In the genomic region with DNA sequence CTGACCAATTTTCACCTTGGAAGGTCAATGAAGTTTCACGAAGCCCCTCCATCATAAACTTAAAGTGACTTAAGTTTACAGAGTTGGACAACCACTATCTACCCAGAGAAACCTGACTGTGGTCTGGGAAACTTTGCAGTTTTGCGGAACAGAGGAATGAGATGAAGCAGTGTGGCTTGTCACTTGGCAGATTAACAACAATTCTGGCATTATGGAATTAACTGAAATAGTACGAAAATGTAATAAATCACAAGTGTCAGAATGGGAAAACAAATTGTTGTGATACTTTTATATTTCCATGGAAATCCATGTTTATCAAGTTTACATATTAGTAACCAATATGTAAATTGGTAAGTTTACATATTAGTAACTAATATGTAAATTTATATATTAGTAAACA, we compare ENCODE assay signal across 31 cellular contexts. TPM values are rescaled to one million over a fixed set of nuclear protein-coding genes. Genes with fewer than 3 reads are reported as not detected.
DNase-seq lines count a peak whose midpoint lies in the region; ATAC-seq and TF ChIP-seq lines count a peak whose summit lies in the region.
"Had no signal": no experiment of that assay in that cellular context is flagged by ENCODE, and none has a peak within 500 bp of the region (broad histone marks: within the 10 kb centered on the region; RNA-seq: fewer than 3 reads in every experiment).

No MANE protein-coding gene starts in this region.

- H3K27ac Mint-ChIP-seq in HFFc6: peak overlapping the region; percentile 11; the same call in 1 of the 2 replicates
- H3K27ac Mint-ChIP-seq in naive thymus-derived CD4-positive, alpha-beta T cell: no peak overlapping the region
- H3K27ac Mint-ChIP-seq: activated CD4-positive, alpha-beta T cell treated with anti-CD3 and anti-CD28 coated beads, Interleukin-2, amount 10 ng/mL, durations not matched to agents 7 days and 5 days; activated naive CD4-positive, alpha-beta T cell treated with anti-CD3 and anti-CD28 coated beads for 36 hours; B cell; WTC11 had no signal

- intact Hi-C loops in naive thymus-derived CD4-positive, alpha-beta T cell (cut with micrococcal nuclease): loop anchor here in 1 of 2 donors (10.0 kb wide), 2 partner anchors 406 to 1346 kb away; a partner anchor contains a TSS
- intact Hi-C loops in upper lobe of right lung (cut with DNase I): no loop called here

- no peak overlapping the region for H3K4me3 Mint-ChIP-seq in HFFc6
- H3K4me3 Mint-ChIP-seq in naive thymus-derived CD4-positive, alpha-beta T cell: peak overlapping the region in 7 of 10 donors; percentile 7 to 63 (median 47)
- H3K4me3 Mint-ChIP-seq: activated CD4-positive, alpha-beta T cell treated with anti-CD3 and anti-CD28 coated beads, Interleukin-2, amount 10 ng/mL, durations not matched to agents 7 days and 5 days; activated naive CD4-positive, alpha-beta T cell treated with anti-CD3 and anti-CD28 coated beads for 36 hours; H9 had no signal

- H4K20me1 ChIP-seq in BLaER1: peaks cover 93% of the 10 kb centered on the region

- no peaks in the 10 kb centered on the region for H3K36me3 Mint-ChIP-seq in HFFc6 (ENCODE audit: low read depth)
- peaks cover 0 to 4% (median 0%) of the 10 kb centered on the region in 5 donors for H3K36me3 Mint-ChIP-seq in naive thymus-derived CD4-positive, alpha-beta T cell
- H3K36me3 Mint-ChIP-seq: WTC11 had no signal

- H3K27ac ChIP-seq in BLaER1: no peak overlapping the region
- H3K27ac ChIP-seq in naive thymus-derived CD4-positive, alpha-beta T cell (ENCODE audit: low read depth, low read length): no peak overlapping the region
- H3K27ac ChIP-seq in upper lobe of right lung: no peak overlapping the region
- H3K27ac ChIP-seq: colonic mucosa, epithelial cell of prostate, neutrophil, right lobe of liver, SJCRH30, stomach, thyroid gland had no signal

- no peaks in the 10 kb centered on the region for H3K9me3 Mint-ChIP-seq in HFFc6
- no peaks in the 10 kb centered on the region for H3K9me3 Mint-ChIP-seq in naive thymus-derived CD4-positive, alpha-beta T cell
- H3K9me3 Mint-ChIP-seq: activated CD4-positive, alpha-beta T cell treated with anti-CD3 and anti-CD28 coated beads, Interleukin-2, amount 10 ng/mL, durations not matched to agents 7 days and 5 days; activated naive CD4-positive, alpha-beta T cell treated with anti-CD3 and anti-CD28 coated beads for 36 hours; H9; WTC11 had no signal

- H3K27me3 Mint-ChIP-seq in HFFc6 (ENCODE audit: insufficient read depth): peaks cover 4% of the 10 kb centered on the region; the same call in 1 of the 2 replicates
- H3K27me3 Mint-ChIP-seq in naive thymus-derived CD4-positive, alpha-beta T cell: no peaks in the 10 kb centered on the region
- H3K27me3 Mint-ChIP-seq: activated CD4-positive, alpha-beta T cell treated with anti-CD3 and anti-CD28 coated beads, Interleukin-2, amount 10 ng/mL, durations not matched to agents 7 days and 5 days; B cell; progenitor cell of endocrine pancreas had no signal

- H3K4me3 ChIP-seq in BLaER1 (no peak overlapping the region), upper lobe of right lung (no peak overlapping the region)
- H3K4me3 ChIP-seq in naive thymus-derived CD4-positive, alpha-beta T cell (ENCODE audit: low read length): no peak overlapping the region
- H3K4me3 ChIP-seq: colonic mucosa, right lobe of liver, SJCRH30, stomach, thyroid gland had no signal

- CTCF ChIA-PET in naive thymus-derived CD4-positive, alpha-beta T cell (lab: Charles Lee): no interaction called here

- H3K4me1 ChIP-seq in BLaER1: peaks cover 32% of the 10 kb centered on the region
- peaks cover 14 to 30% of the 10 kb centered on the region in 2 donors for H3K4me1 ChIP-seq in naive thymus-derived CD4-positive, alpha-beta T cell (ENCODE audit: control insufficient read depth in 2 of 2, insufficient read depth in 2 of 2, low read length in 2 of 2)
- peaks cover 53% of the 10 kb centered on the region for H3K4me1 ChIP-seq in upper lobe of right lung

- peaks cover 32% of the 10 kb centered on the region for H3K4me1 Mint-ChIP-seq in HFFc6 (ENCODE audit: low read depth)
- peaks cover 38 to 75% (median 53%) of the 10 kb centered on the region in 7 donors for H3K4me1 Mint-ChIP-seq in naive thymus-derived CD4-positive, alpha-beta T cell

- H3K36me3 ChIP-seq in BLaER1 (peaks cover 3% of the 10 kb centered on the region; the same call in 1 of the 2 replicates), upper lobe of right lung (no peaks in the 10 kb centered on the region)
- H3K36me3 ChIP-seq in naive thymus-derived CD4-positive, alpha-beta T cell (ENCODE audit: control insufficient read depth in 2 of 3, insufficient read depth in 3 of 3, low read length in 3 of 3): peaks cover 0 to 3% (median 0%) of the 10 kb centered on the region in 3 experiments
- H3K36me3 ChIP-seq: colonic mucosa, neutrophil, right lobe of liver, SJCRH30, stomach, thyroid gland had no signal

- DNase-seq in HFFc6: no peak
- peak; percentile 47 for DNase-seq in amniotic epithelial cell (ENCODE audit: low read depth)
- no peak for DNase-seq in naive thymus-derived CD4-positive, alpha-beta T cell
- no peak for DNase-seq in middle frontal gyrus (ENCODE audit: extremely low spot score, low spot score)
- no peak for DNase-seq in upper lobe of right lung
- no peak for DNase-seq in NCI-H524 treated with DMSO at 0.1 percent for 48 hours (lab: John Stamatoyannopoulos, UW)
- DNase-seq: ACHN; activated CD4-positive, alpha-beta T cell treated with anti-CD3 and anti-CD28 coated beads, Interleukin-2, amount 10 ng/mL, durations not matched to agents 7 days and 5 days; activated naive CD4-positive, alpha-beta T cell treated with anti-CD3 and anti-CD28 coated beads for 36 hours; colonic mucosa; effector CD8-positive, alpha-beta T cell; H9; mesenchymal stem cell; NCI-H1048; NCI-H2107; NCI-H748 treated with DMSO at 0.1 percent for 48 hours; right lobe of liver; RPMI8226; SJCRH30; stimulated activated CD4-positive, alpha-beta T cell treated with anti-CD3 and anti-CD28 coated beads, Interleukin-12 subunit alpha, Interleukin-12 subunit beta, amount 100 ng/mL, for 4 hours; stimulated activated CD4-positive, alpha-beta T cell treated with anti-CD3 and anti-CD28 coated beads, Interleukin-2, amount 100 ng/mL, for 48 hours; stomach had no signal

- H3K9ac ChIP-seq in BLaER1: no peak overlapping the region

- POLR2A ChIA-PET in naive thymus-derived CD4-positive, alpha-beta T cell (lab: Charles Lee): no interaction called here

- no peak for TF ChIP-seq CTCF in HFFc6 (IDR thresholded peaks at IDR 0.05)
- no peak for TF ChIP-seq CTCF in upper lobe of right lung (IDR thresholded peaks at IDR 0.05)

- ATAC-seq in naive thymus-derived CD4-positive, alpha-beta T cell: no peak
- ATAC-seq in upper lobe of right lung (no peak), GM19455 (IDR thresholded peaks at IDR 0.05; ENCODE audit: unreplicated experiment) (no peak)
- ATAC-seq: left lobe of liver, right lobe of liver, WTC11 had no signal

- H3K9me3 ChIP-seq in BLaER1 (peaks cover 9% of the 10 kb centered on the region; the same call in 1 of the 2 replicates), upper lobe of right lung (no peaks in the 10 kb centered on the region)
- no peaks in the 10 kb centered on the region for H3K9me3 ChIP-seq in naive thymus-derived CD4-positive, alpha-beta T cell (ENCODE audit: control insufficient read depth in 2 of 3, low read length in 3 of 3)
- H3K9me3 ChIP-seq: colonic mucosa, neutrophil, right lobe of liver, SJCRH30, stomach, thyroid gland had no signal

- H3K27me3 ChIP-seq in BLaER1 (no peaks in the 10 kb centered on the region), upper lobe of right lung (no peaks in the 10 kb centered on the region)
- H3K27me3 ChIP-seq in naive thymus-derived CD4-positive, alpha-beta T cell (ENCODE audit: control insufficient read depth in 2 of 2, insufficient read depth in 2 of 2, low read length in 2 of 2): no peaks in the 10 kb centered on the region
- H3K27me3 ChIP-seq: colonic mucosa, neutrophil, right lobe of liver, SJCRH30, stomach, thyroid gland had no signal

- H3K4me2 ChIP-seq in BLaER1: peak overlapping the region; percentile 5; the same call in 1 of the 2 replicates

RNA-seq across cellular contexts. Expression of a gene that starts 4.9 kb away (rescaled TPM):
- total RNA-seq in HFFc6 (2021; fragmentation: NEBNext Ultra II Directional; extraction: Animal tissue kit (Norgen Biotek cat#: 25700)): 10 to 100 TPM; 23.5 to 30.8 (median 26.0) TPM
- 100 to 1,000 TPM in 4 of 5 experiments, 10 to 100 TPM in 1; 82.5 to 152 (median 121) TPM for total RNA-seq in naive thymus-derived CD4-positive, alpha-beta T cell
- 10 to 100 TPM; 17.0 to 18.6 TPM for polyA plus RNA-seq in naive thymus-derived CD4-positive, alpha-beta T cell
- 99.0 TPM for total RNA-seq in upper lobe of right lung
